Comparison of ENCODE assay signal across 29 cellular contexts in the genomic region with DNA sequence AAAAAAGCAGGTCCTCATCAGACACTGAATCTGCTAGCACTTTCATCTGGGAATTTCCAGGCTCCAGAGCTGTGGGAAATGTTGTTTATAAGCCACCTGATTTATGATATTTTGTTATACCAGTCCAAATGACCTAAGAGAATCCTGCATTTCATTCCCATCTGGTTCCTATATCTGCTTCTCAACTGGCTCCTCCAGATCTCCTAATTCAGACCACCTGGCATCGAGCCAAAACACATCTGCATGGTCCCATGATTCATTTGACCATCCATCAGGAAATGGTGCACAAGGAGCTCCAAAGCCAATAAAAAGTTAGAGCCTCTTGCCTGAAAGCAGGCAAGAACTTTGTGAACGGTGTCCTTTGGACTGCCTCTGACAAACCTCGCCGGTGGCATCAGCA.
DNase-seq lines count a peak whose midpoint lies in the region; ATAC-seq and TF ChIP-seq lines count a peak whose summit lies in the region.
"Had no signal": no experiment of that assay in that cellular context is flagged by ENCODE, and none has a peak within 500 bp of the region (broad histone marks: within the 10 kb centered on the region; RNA-seq: fewer than 3 reads in every experiment).

No MANE protein-coding gene starts in this region.

- DNase-seq in EH (ENCODE audit: low read depth) (peak; percentile 44), HT1080 (ENCODE audit: low read depth) (peak; percentile 26), cardiac fibroblast (ENCODE audit: low read depth in 2 of 2) (peak; percentile 6 to 42), renal cortical epithelial cell (ENCODE audit: low read depth) (peak; percentile 17), NCI-H748 (lab: John Stamatoyannopoulos, UW; ENCODE audit: unreplicated experiment) (no peak)
- DNase-seq in activated CD4-positive, alpha-beta T cell treated with anti-CD3 and anti-CD28 coated beads, Interleukin-2, amount 10 ng/mL, durations not matched to agents 24 days and 14 days: no peak
- DNase-seq: activated CD4-positive, alpha-beta T cell treated with anti-CD3 and anti-CD28 coated beads, Interleukin-2, amount 50 U/mL, for 1 hour; activated naive CD8-positive, alpha-beta T cell treated with anti-CD3 and anti-CD28 coated beads for 36 hours; body of pancreas; Caco-2; effector memory CD4-positive, alpha-beta T cell; heart right ventricle; Kasumi-1; left colon; naive thymus-derived CD4-positive, alpha-beta T cell; NCI-H1092 treated with DMSO at 0.1 percent for 48 hours; NCI-H2081; occipital lobe; RPMI8226; stimulated activated CD4-positive, alpha-beta T cell treated with anti-CD3 and anti-CD28 coated beads, Interleukin-4, amount 100 ng/mL, for 1 hour; stimulated activated naive CD4-positive, alpha-beta T cell treated with Interleukin-2 at 50 U/mL for 16 hours; thyroid gland; WERI-Rb-1 had no signal

- TF ChIP-seq CTCF in cardiac fibroblast (IDR thresholded peaks at IDR 0.05; ENCODE audit: low read depth, low read length): no peak

- no peaks in the 10 kb centered on the region for H3K9me3 Mint-ChIP-seq in activated CD4-positive, alpha-beta T cell treated with anti-CD3 and anti-CD28 coated beads, Interleukin-2, amount 10 ng/mL, durations not matched to agents 24 days and 14 days
- H3K9me3 Mint-ChIP-seq: activated naive CD8-positive, alpha-beta T cell treated with anti-CD3 and anti-CD28 coated beads for 36 hours; activated T-helper 2 cell treated with anti-CD3 and anti-CD28 coated beads, Interferon-gamma antibody, Interleukin-2, Interleukin-4, amounts not matched to agents 10 μg/mL and 5 μg/mL and 100 μg/mL, durations not matched to agents 14 hours and 24 hours and 36 hours; T-helper 2 cell treated with Interferon-gamma antibody and Interleukin-4, amounts not matched to agents 5 μg/mL and 100 μg/mL, for 36 hours had no signal

- intact Hi-C loops in activated CD4-positive, alpha-beta T cell treated with anti-CD3 and anti-CD28 coated beads, Interleukin-2, amount 10 ng/mL, durations not matched to agents 24 days and 14 days (cut with micrococcal nuclease): no loop called here

- ATAC-seq in HG03457 (IDR thresholded peaks at IDR 0.05; ENCODE audit: unreplicated experiment): no peak
- ATAC-seq: body of pancreas; HCT116; heart right ventricle; left colon; naive thymus-derived CD4-positive, alpha-beta T cell had no signal

- no peaks in the 10 kb centered on the region for H3K36me3 Mint-ChIP-seq in activated CD4-positive, alpha-beta T cell treated with anti-CD3 and anti-CD28 coated beads, Interleukin-2, amount 10 ng/mL, durations not matched to agents 24 days and 14 days (ENCODE audit: low read depth)
- H3K36me3 Mint-ChIP-seq: activated naive CD8-positive, alpha-beta T cell treated with anti-CD3 and anti-CD28 coated beads for 36 hours; naive thymus-derived CD4-positive, alpha-beta T cell had no signal

- H3K4me3 Mint-ChIP-seq in activated CD4-positive, alpha-beta T cell treated with anti-CD3 and anti-CD28 coated beads, Interleukin-2, amount 10 ng/mL, durations not matched to agents 24 days and 14 days: no peak overlapping the region
- H3K4me3 Mint-ChIP-seq: activated naive CD8-positive, alpha-beta T cell treated with anti-CD3 and anti-CD28 coated beads for 36 hours; naive thymus-derived CD4-positive, alpha-beta T cell; T-helper 2 cell treated with Interferon-gamma antibody and Interleukin-4, amounts not matched to agents 5 μg/mL and 100 μg/mL, for 36 hours had no signal

- peaks cover 13% of the 10 kb centered on the region for H3K27me3 Mint-ChIP-seq in activated CD4-positive, alpha-beta T cell treated with anti-CD3 and anti-CD28 coated beads, Interleukin-2, amount 10 ng/mL, durations not matched to agents 24 days and 14 days

- no peak overlapping the region for H3K27ac Mint-ChIP-seq in activated CD4-positive, alpha-beta T cell treated with anti-CD3 and anti-CD28 coated beads, Interleukin-2, amount 10 ng/mL, durations not matched to agents 24 days and 14 days
- H3K27ac Mint-ChIP-seq: activated naive CD8-positive, alpha-beta T cell treated with anti-CD3 and anti-CD28 coated beads for 36 hours; activated T-helper 2 cell treated with anti-CD3 and anti-CD28 coated beads, Interferon-gamma antibody, Interleukin-2, Interleukin-4, amounts not matched to agents 10 μg/mL and 5 μg/mL and 100 μg/mL, durations not matched to agents 14 hours and 24 hours and 36 hours; naive thymus-derived CD4-positive, alpha-beta T cell; T-helper 2 cell treated with Interferon-gamma antibody and Interleukin-4, amounts not matched to agents 5 μg/mL and 100 μg/mL, for 36 hours had no signal

- no peaks in the 10 kb centered on the region for H3K4me1 Mint-ChIP-seq in activated CD4-positive, alpha-beta T cell treated with anti-CD3 and anti-CD28 coated beads, Interleukin-2, amount 10 ng/mL, durations not matched to agents 24 days and 14 days
- H3K4me1 Mint-ChIP-seq: naive thymus-derived CD4-positive, alpha-beta T cell had no signal

- no peak overlapping the region for H3K4me3 ChIP-seq in cardiac fibroblast (replicated peaks in 1 of 2; ENCODE audit: low read depth in 2 of 2, low read length in 2 of 2)
- H3K4me3 ChIP-seq: BLaER1, body of pancreas, esophagus muscularis mucosa, heart right ventricle, thyroid gland had no signal

Comparison
In these comparisons a context has a peak if more than half of its experiments do, and no peak if none do; other contexts are left out.
1. DNase-seq: peak in EH (single experiment), HT1080 (single experiment), cardiac fibroblast (2 of 2) and renal cortical epithelial cell (single experiment); none in NCI-H748 (single experiment) and activated CD4-positive, alpha-beta T cell treated with anti-CD3 and anti-CD28 coated beads, Interleukin-2, amount 10 ng/mL, durations not matched to agents 24 days and 14 days (single experiment).